ENCODE assay signal across 8 cellular contexts in the genomic region with DNA sequence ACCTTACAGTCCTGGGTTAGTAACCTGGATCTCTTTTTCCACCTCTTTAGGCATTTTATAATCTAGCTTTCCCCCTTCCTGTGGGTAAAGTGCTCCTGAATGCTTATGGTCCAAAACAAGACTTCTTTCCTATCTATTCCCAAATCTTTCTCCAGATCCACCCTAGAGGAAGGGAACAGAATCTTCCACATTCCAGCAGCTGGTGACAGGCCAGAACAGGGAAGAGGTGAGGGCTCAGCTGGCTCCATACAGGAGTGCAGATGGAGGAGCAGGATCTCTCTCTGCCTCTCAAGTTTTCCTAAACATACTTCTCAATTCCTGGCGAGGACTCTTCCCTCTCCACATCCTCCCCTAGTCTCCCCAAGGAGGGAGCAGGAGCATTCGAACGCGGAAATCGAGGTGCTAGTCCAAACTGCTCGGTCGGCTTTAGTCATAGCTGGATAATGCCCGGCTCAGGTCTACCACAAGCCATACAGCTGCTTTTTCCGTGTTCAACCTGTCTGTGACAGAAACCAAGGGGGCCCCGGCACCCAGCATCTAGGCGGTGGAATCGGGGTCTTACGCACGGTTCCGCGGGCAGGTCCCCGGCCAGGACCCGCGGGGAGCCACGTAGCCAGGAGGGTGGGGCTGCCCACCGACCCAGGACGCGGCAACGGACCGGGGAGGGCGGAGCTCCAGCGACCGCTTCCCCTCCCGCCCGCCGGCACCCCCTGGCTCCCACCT. TPM values are rescaled to one million over a fixed set of nuclear protein-coding genes. Genes with fewer than 3 reads are reported as not detected.
DNase-seq lines count a peak whose midpoint lies in the region; ATAC-seq and TF ChIP-seq lines count a peak whose summit lies in the region.

No MANE protein-coding gene starts in this region.

- H3K36me3 Mint-ChIP-seq in activated CD4-positive, alpha-beta T cell treated with anti-CD3 and anti-CD28 coated beads, Interleukin-2, amount 10 ng/mL, durations not matched to agents 7 days and 5 days (ENCODE audit: low read depth), result peaks cover 64% of the 10 kb centered on the region

- no peaks in the 10 kb centered on the region for H3K27me3 Mint-ChIP-seq in activated CD4-positive, alpha-beta T cell treated with anti-CD3 and anti-CD28 coated beads, Interleukin-2, amount 10 ng/mL, durations not matched to agents 7 days and 5 days

- H3K9me3 ChIP-seq in right atrium auricular region (no peaks in the 10 kb centered on the region), skeletal muscle satellite cell (replicated peaks; ENCODE audit: low read length) (no peaks in the 10 kb centered on the region)

- no peak for TF ChIP-seq CTCF in right atrium auricular region (IDR thresholded peaks at IDR 0.05)

- H3K9ac ChIP-seq in skeletal muscle satellite cell (ENCODE audit: low read depth, low read length), result peak overlapping the region; percentile 94

- DNase-seq in ACHN, result peak; percentile 35
- no peak for DNase-seq in activated CD4-positive, alpha-beta T cell treated with anti-CD3 and anti-CD28 coated beads, Interleukin-2, amount 10 ng/mL, durations not matched to agents 7 days and 5 days
- DNase-seq in right atrium auricular region (ENCODE audit: low spot score), result no peak
- no peak for DNase-seq in glomerular visceral epithelial cell (ENCODE audit: extremely low spot score)
- DNase-seq in KBM-7, result no peak

- POLR2A ChIA-PET in activated CD4-positive, alpha-beta T cell treated with anti-CD3 and anti-CD28 coated beads, Interleukin-2, amount 10 ng/mL, durations not matched to agents 7 days and 5 days (lab: Charles Lee), result interaction anchor here (0.8 to 1.7 kb wide), 5 partner anchors 9 to 277 kb away, joined by 3 to 11 read pairs (median 4); a partner anchor contains a TSS

- H3K4me2 ChIP-seq in skeletal muscle satellite cell (ENCODE audit: low read length), result peak overlapping the region; percentile 81

- H3K36me3 ChIP-seq in right atrium auricular region, result peaks cover 15% of the 10 kb centered on the region
- H3K36me3 ChIP-seq in skeletal muscle satellite cell (ENCODE audit: insufficient read depth, low read length), result peaks cover 7% of the 10 kb centered on the region

- peak overlapping the region; percentile 95 for H3K27ac Mint-ChIP-seq in activated CD4-positive, alpha-beta T cell treated with anti-CD3 and anti-CD28 coated beads, Interleukin-2, amount 10 ng/mL, durations not matched to agents 7 days and 5 days

- peak overlapping the region; percentile 99 for H3K27ac ChIP-seq in right atrium auricular region

- peak overlapping the region; percentile 87 for H3K4me3 Mint-ChIP-seq in activated CD4-positive, alpha-beta T cell treated with anti-CD3 and anti-CD28 coated beads, Interleukin-2, amount 10 ng/mL, durations not matched to agents 7 days and 5 days

- in situ Hi-C loops in ACHN (cut with HindIII; ENCODE audit: low pct_ligation_motif_present, low pct_unique_long_range_greater_than_20kb, low sequenced_read_pairs), result no loop called here
- in situ Hi-C loops in KBM-7 (cut with MboI; ENCODE audit: low pct_unique_long_range_greater_than_20kb, low sequenced_read_pairs), result no loop called here

- H3K4me3 ChIP-seq in right atrium auricular region, result peak overlapping the region; percentile 63 to 90
- peak overlapping the region; percentile 98 for H3K4me3 ChIP-seq in skeletal muscle satellite cell (ENCODE audit: low read length)

- H3K4me1 ChIP-seq in right atrium auricular region, result peaks cover 0 to 87% of the 10 kb centered on the region in 2 donors
- H3K4me1 ChIP-seq in skeletal muscle satellite cell (ENCODE audit: control insufficient read depth, insufficient read depth, low read length), result peaks cover 68% of the 10 kb centered on the region

- H3K9me3 Mint-ChIP-seq in activated CD4-positive, alpha-beta T cell treated with anti-CD3 and anti-CD28 coated beads, Interleukin-2, amount 10 ng/mL, durations not matched to agents 7 days and 5 days, result no peaks in the 10 kb centered on the region

- H3K27me3 ChIP-seq in right atrium auricular region (no peaks in the 10 kb centered on the region), skeletal muscle satellite cell (ENCODE audit: control insufficient read depth, insufficient read depth, low read length) (no peaks in the 10 kb centered on the region)

- peaks cover 63% of the 10 kb centered on the region for H3K4me1 Mint-ChIP-seq in activated CD4-positive, alpha-beta T cell treated with anti-CD3 and anti-CD28 coated beads, Interleukin-2, amount 10 ng/mL, durations not matched to agents 7 days and 5 days

- CTCF ChIA-PET in activated CD4-positive, alpha-beta T cell treated with anti-CD3 and anti-CD28 coated beads, Interleukin-2, amount 10 ng/mL, durations not matched to agents 7 days and 5 days (lab: Charles Lee), result interaction anchor here (0.6 to 9.2 kb wide), 16 partner anchors 9 to 279 kb away, joined by 3 to 76 read pairs (median 5); a partner anchor contains a TSS

- peak; percentile 34 for ATAC-seq in GM18907 (IDR thresholded peaks at IDR 0.05; ENCODE audit: unreplicated experiment)
- peak; percentile 21 for ATAC-seq in HG03108 (IDR thresholded peaks at IDR 0.05; ENCODE audit: unreplicated experiment)

RNA-seq across cellular contexts. Expression of a gene that starts 4.0 kb away (rescaled TPM):
- total RNA-seq in activated CD4-positive, alpha-beta T cell treated with anti-CD3 and anti-CD28 coated beads, Interleukin-2, amount 10 ng/mL, durations not matched to agents 7 days and 5 days, result 100 to 1,000 TPM in 1 of 2 experiments, 10 to 100 TPM in 1; 88.3 to 122 TPM
- 10 to 100 TPM; 18.6 to 25.9 TPM for total RNA-seq in right atrium auricular region
- 24.8 and 28.4 TPM in 2 replicates for total RNA-seq in skeletal muscle satellite cell (2012; rRNA removed)

RNA-seq across cellular contexts. Expression of a gene that starts 8.6 kb away (rescaled TPM):
- total RNA-seq in activated CD4-positive, alpha-beta T cell treated with anti-CD3 and anti-CD28 coated beads, Interleukin-2, amount 10 ng/mL, durations not matched to agents 7 days and 5 days, result 10 to 100 TPM; 16.1 to 17.7 TPM
- total RNA-seq in right atrium auricular region, result 10 to 100 TPM; 23.4 to 29.6 TPM
- total RNA-seq in skeletal muscle satellite cell (2012; rRNA removed), result 18.0 and 18.8 TPM in 2 replicates

RNA-seq across cellular contexts. Expression of a gene that starts 8.9 kb away (rescaled TPM):
- 1 to 10 TPM; 3.5 to 3.6 TPM for total RNA-seq in activated CD4-positive, alpha-beta T cell treated with anti-CD3 and anti-CD28 coated beads, Interleukin-2, amount 10 ng/mL, durations not matched to agents 7 days and 5 days
- total RNA-seq in right atrium auricular region, result under 1 TPM; 0.26 to 0.31 TPM
- total RNA-seq in skeletal muscle satellite cell (2012; rRNA removed), result 0.22 and 0.25 TPM in 2 replicates

RNA-seq across cellular contexts. Expression of a gene that starts 14.0 kb away (rescaled TPM):
- 10 to 100 TPM; 40.8 to 46.5 TPM for total RNA-seq in activated CD4-positive, alpha-beta T cell treated with anti-CD3 and anti-CD28 coated beads, Interleukin-2, amount 10 ng/mL, durations not matched to agents 7 days and 5 days
- 10 to 100 TPM; 12.5 to 20.3 TPM for total RNA-seq in right atrium auricular region
- total RNA-seq in skeletal muscle satellite cell (2012; rRNA removed), result 18.0 and 26.0 TPM in 2 replicates

RNA-seq across cellular contexts. Expression of a gene that starts 14.0 kb away (rescaled TPM):
- total RNA-seq in activated CD4-positive, alpha-beta T cell treated with anti-CD3 and anti-CD28 coated beads, Interleukin-2, amount 10 ng/mL, durations not matched to agents 7 days and 5 days, result 10 to 100 TPM; 35.3 to 40.9 TPM
- total RNA-seq in right atrium auricular region, result 10 to 100 TPM; 11.7 to 11.9 TPM
- 23.1 and 29.9 TPM in 2 replicates for total RNA-seq in skeletal muscle satellite cell (2012; rRNA removed)
